10 cellular contexts compared by ENCODE assay signal in the genomic region with DNA sequence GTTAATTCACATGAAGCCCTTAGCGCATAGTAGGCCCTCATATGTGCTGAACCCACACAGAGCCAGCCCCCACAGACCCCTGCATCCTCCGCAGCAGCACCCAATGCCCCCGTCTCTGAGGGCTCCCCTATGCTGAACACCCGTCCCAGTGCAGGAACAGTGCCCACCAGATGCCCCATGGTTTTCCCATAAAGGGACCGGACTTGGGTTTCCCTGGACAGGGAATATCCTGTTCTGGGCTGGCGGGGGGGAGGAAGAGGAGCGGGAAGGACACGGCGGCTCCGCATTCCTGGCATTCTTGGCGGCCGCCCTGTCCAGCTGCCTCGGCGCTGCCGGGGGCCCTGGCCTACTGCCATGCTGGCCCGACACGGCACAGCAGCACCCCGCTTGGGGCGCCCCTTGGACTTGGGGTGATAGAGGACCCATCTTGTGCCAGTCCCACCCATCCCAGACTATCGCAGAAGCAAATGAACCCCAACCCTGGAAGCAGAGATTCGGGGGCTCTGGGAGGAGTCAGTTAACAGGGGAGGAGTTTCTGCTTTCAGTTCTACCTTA.
A peak's percentile ranks its signal among the peaks of the same experiment; 100 is the strongest.
DNase-seq lines count a peak whose midpoint lies in the region; ATAC-seq, FAIRE-seq and TF ChIP-seq lines count a peak whose summit lies in the region.
"Had no signal": no experiment of that assay in that cellular context is flagged by ENCODE, and none has a peak within 500 bp of the region (broad histone marks: within the 10 kb centered on the region; RNA-seq: fewer than 3 reads in every experiment).

No MANE protein-coding gene starts in this region.

- DNase-seq in AG20443 (ENCODE audit: low spot score) = peak; percentile 90
- DNase-seq in RCC 7860 (ENCODE audit: low spot score) = peak; percentile 84
- peak; percentile 81 for DNase-seq in fibroblast of pulmonary artery (ENCODE audit: low read depth)
- peak; percentile 80 for DNase-seq in nephron progenitor cell
- no peak for DNase-seq in NCI-H510A (lab: John Stamatoyannopoulos, UW)
- DNase-seq in NCI-H82 treated with DMSO at 0.1 percent for 48 hours (lab: John Stamatoyannopoulos, UW; ENCODE audit: unreplicated experiment) = no peak
- DNase-seq: activated naive CD8-positive, alpha-beta T cell treated with anti-CD3 and anti-CD28 coated beads, Interleukin-2, amount 10 ng/mL, durations not matched to agents 7 days and 5 days; DMS53 had no signal

- TF ChIP-seq CTCF in fibroblast of pulmonary artery (IDR thresholded peaks at IDR 0.05; ENCODE audit: low read length, missing control alignments) (no peak), nephron progenitor cell (IDR thresholded peaks at IDR 0.05) (no peak)

- H3K4me3 Mint-ChIP-seq in nephron progenitor cell = no peak overlapping the region
- H3K4me3 Mint-ChIP-seq: activated naive CD8-positive, alpha-beta T cell treated with anti-CD3 and anti-CD28 coated beads, Interleukin-2, amount 10 ng/mL, durations not matched to agents 7 days and 5 days had no signal

- H3K27ac Mint-ChIP-seq in nephron progenitor cell = no peak overlapping the region

- ATAC-seq in GM18511 (IDR thresholded peaks at IDR 0.05; ENCODE audit: unreplicated experiment) (no peak), HG02610 (IDR thresholded peaks at IDR 0.05; ENCODE audit: unreplicated experiment) (no peak)

- peaks cover 85% of the 10 kb centered on the region for H3K4me1 Mint-ChIP-seq in nephron progenitor cell

- H3K27me3 Mint-ChIP-seq in nephron progenitor cell (ENCODE audit: low read depth, poor library complexity) = peaks cover 8% of the 10 kb centered on the region
- H3K27me3 Mint-ChIP-seq: activated naive CD8-positive, alpha-beta T cell treated with anti-CD3 and anti-CD28 coated beads, Interleukin-2, amount 10 ng/mL, durations not matched to agents 7 days and 5 days had no signal

- peak; percentile 40 for FAIRE-seq in RCC 7860 (lab: Jason Lieb, UNC)

- H3K4me3 ChIP-seq in fibroblast of pulmonary artery (replicated peaks; ENCODE audit: low read depth, low read length) = no peak overlapping the region

- peaks cover 4% of the 10 kb centered on the region for H3K36me3 Mint-ChIP-seq in nephron progenitor cell (ENCODE audit: low read depth)
- H3K36me3 Mint-ChIP-seq: activated naive CD8-positive, alpha-beta T cell treated with anti-CD3 and anti-CD28 coated beads, Interleukin-2, amount 10 ng/mL, durations not matched to agents 7 days and 5 days had no signal

- H3K9me3 Mint-ChIP-seq in nephron progenitor cell = peaks cover under 1% of the 10 kb centered on the region
- H3K9me3 Mint-ChIP-seq: activated naive CD8-positive, alpha-beta T cell treated with anti-CD3 and anti-CD28 coated beads, Interleukin-2, amount 10 ng/mL, durations not matched to agents 7 days and 5 days had no signal

Comparison
In these comparisons a context has a peak if more than half of its experiments do, and no peak if none do; other contexts are left out.
1. DNase-seq: peak in AG20443 (single experiment), RCC 7860 (single experiment), fibroblast of pulmonary artery (single experiment) and nephron progenitor cell (single experiment); none in NCI-H510A (single experiment) and NCI-H82 treated with DMSO at 0.1 percent for 48 hours (single experiment).